In genomic region chr9:1979815-1980367, GRCh38 we compare ENCODE assay signal across 10 cellular contexts. TPM values are rescaled to one million over a fixed set of nuclear protein-coding genes. Genes with fewer than 3 reads are reported as not detected.
A peak's percentile ranks its signal among the peaks of the same experiment; 100 is the strongest.
DNase-seq lines count a peak whose midpoint lies in the region; ATAC-seq and TF ChIP-seq lines count a peak whose summit lies in the region.
"Had no signal": no experiment of that assay in that cellular context is flagged by ENCODE, and none has a peak within 500 bp of the region (broad histone marks: within the 10 kb centered on the region; RNA-seq: fewer than 3 reads in every experiment).

No MANE protein-coding gene starts in this region.

- no peaks in the 10 kb centered on the region for H3K9me3 ChIP-seq in fibroblast of lung (ENCODE audit: control insufficient read depth, insufficient read depth, low read depth, low read length)

- no peak for TF ChIP-seq CTCF in fibroblast of lung (conservative IDR thresholded peaks at IDR 0.05 in 1 of 2, IDR thresholded peaks at IDR 0.05 in 1 of 2; ENCODE audit: low read depth in 1 of 2, low read length in 2 of 2)

- peaks cover 6% of the 10 kb centered on the region for H3K4me1 ChIP-seq in fibroblast of lung (ENCODE audit: control insufficient read depth, extremely low read depth, insufficient read depth, low read length)

- no peak overlapping the region for H2AFZ ChIP-seq in fibroblast of lung (ENCODE audit: low read length)

- no peaks in the 10 kb centered on the region for H3K36me3 ChIP-seq in fibroblast of lung (ENCODE audit: control insufficient read depth, insufficient read depth, low read length)

- no peaks in the 10 kb centered on the region for H3K79me2 ChIP-seq in fibroblast of lung (ENCODE audit: control insufficient read depth, insufficient read depth, low read length)

- H3K27ac ChIP-seq in fibroblast of lung (ENCODE audit: insufficient read depth, low read length), result no peak overlapping the region

- no peak overlapping the region for H3K4me3 ChIP-seq in fibroblast of lung (replicated peaks in 1 of 4; ENCODE audit: control extremely low read depth in 1 of 4, insufficient read depth in 1 of 4, low read depth in 3 of 4, low read length in 4 of 4)

- no peaks in the 10 kb centered on the region for H4K20me1 ChIP-seq in fibroblast of lung (ENCODE audit: control insufficient read depth, extremely low read depth, insufficient read depth, low read length)

- DNase-seq in DMS 273 treated with DMSO at 0.1 percent for 48 hours (lab: John Stamatoyannopoulos, UW), result peak; percentile 75
- peak; percentile 52 for DNase-seq in NCI-H524 treated with DMSO at 0.1 percent for 48 hours (lab: John Stamatoyannopoulos, UW)
- DNase-seq in fibroblast of lung (ENCODE audit: low read depth in 2 of 2), result peak; percentile 87 to 93
- DNase-seq in non-pigmented ciliary epithelial cell (ENCODE audit: low read depth), result peak; percentile 28
- DNase-seq in NCI-H187 treated with DMSO at 0.1 percent for 48 hours (lab: John Stamatoyannopoulos, UW), result no peak
- DNase-seq: NCI-H1436, occipital lobe had no signal

- H3K27me3 ChIP-seq in fibroblast of lung (ENCODE audit: control insufficient read depth, insufficient read depth, low read length), result no peaks in the 10 kb centered on the region

- ATAC-seq in HG02981 (IDR thresholded peaks at IDR 0.05; ENCODE audit: unreplicated experiment) (no peak), HG03469 (IDR thresholded peaks at IDR 0.05; ENCODE audit: unreplicated experiment) (no peak), GM18858 (IDR thresholded peaks at IDR 0.05; ENCODE audit: unreplicated experiment) (no peak)

- H3K9ac ChIP-seq in fibroblast of lung (ENCODE audit: insufficient read depth, low read length), result no peak overlapping the region

- no peak overlapping the region for H3K4me2 ChIP-seq in fibroblast of lung (ENCODE audit: extremely low read depth, insufficient read depth, low read length)

RNA-seq across cellular contexts. Expression of gene SMARCA2, which starts 35.3 kb away (rescaled TPM):
- total RNA-seq in fibroblast of lung, result 52.1 and 62.3 TPM in 2 replicates
- polyA plus RNA-seq in fibroblast of lung, result 36.8 and 46.7 TPM in 2 replicates
- polyA plus RNA-seq in fibroblast of lung (2012), result 33.7 and 38.7 TPM in 2 replicates
- 112 and 151 TPM in 2 replicates for polyA minus RNA-seq in fibroblast of lung (ENCODE audit: low replicate concordance)
